8 cellular contexts compared by ENCODE assay signal in genomic region chr3:9915252-9916141, GRCh38. TPM values are rescaled to one million over a fixed set of nuclear protein-coding genes. Genes with fewer than 3 reads are reported as not detected.
DNase-seq lines count a peak whose midpoint lies in the region; TF ChIP-seq lines count a peak whose summit lies in the region.

No MANE protein-coding gene starts in this region.

- H3K27me3 ChIP-seq in mononuclear cell (ENCODE audit: insufficient read depth, low read length), result no peaks in the 10 kb centered on the region
- no peaks in the 10 kb centered on the region for H3K27me3 ChIP-seq in thyroid gland

- H3K9me3 Mint-ChIP-seq in IgD-negative memory B cell, result no peaks in the 10 kb centered on the region
- no peaks in the 10 kb centered on the region for H3K9me3 Mint-ChIP-seq in activated CD4-positive, alpha-beta T cell treated with anti-CD3 and anti-CD28 coated beads, Interleukin-2, amount 10 ng/mL, durations not matched to agents 7 days and 5 days

- H3K4me3 Mint-ChIP-seq in IgD-negative memory B cell, result peak overlapping the region; percentile 61 to 90 (median 77)
- H3K4me3 Mint-ChIP-seq in activated CD4-positive, alpha-beta T cell treated with anti-CD3 and anti-CD28 coated beads, Interleukin-2, amount 10 ng/mL, durations not matched to agents 7 days and 5 days, result peak overlapping the region; percentile 64

- H3K36me3 Mint-ChIP-seq in IgD-negative memory B cell, result peaks cover 3% of the 10 kb centered on the region
- H3K36me3 Mint-ChIP-seq in activated CD4-positive, alpha-beta T cell treated with anti-CD3 and anti-CD28 coated beads, Interleukin-2, amount 10 ng/mL, durations not matched to agents 7 days and 5 days (ENCODE audit: low read depth), result no peaks in the 10 kb centered on the region

- peak in 3 of 6 experiments; percentile 14 to 44 (median 20) for TF ChIP-seq CTCF in thyroid gland (IDR thresholded peaks at IDR 0.05)

- TF ChIP-seq POLR2A in erythroblast (IDR thresholded peaks at IDR 0.05; ENCODE audit: low read length) (peak; percentile 61), thyroid gland (IDR thresholded peaks at IDR 0.05) (peak in 1 of 2 donors; percentile 39)

- 2 to 20% methylated on average over 1 to 25 of the region's 99 CpGs for WGBS in thyroid gland, 2 donors

- CTCF ChIA-PET in activated CD4-positive, alpha-beta T cell treated with anti-CD3 and anti-CD28 coated beads, Interleukin-2, amount 10 ng/mL, durations not matched to agents 7 days and 5 days (lab: Charles Lee), result interaction anchor here (0.5 to 3.7 kb wide), 5 partner anchors 10 to 118 kb away, joined by 3 to 21 read pairs (median 19); partner anchors contain the start of gene CRELD1

- peaks cover 0 to 9% (median 7%) of the 10 kb centered on the region in 3 donors for H3K4me1 Mint-ChIP-seq in IgD-negative memory B cell
- H3K4me1 Mint-ChIP-seq in activated CD4-positive, alpha-beta T cell treated with anti-CD3 and anti-CD28 coated beads, Interleukin-2, amount 10 ng/mL, durations not matched to agents 7 days and 5 days, result peaks cover 16% of the 10 kb centered on the region

- DNase-seq in NCI-H510A treated with DMSO at 0.1 percent for 48 hours (lab: John Stamatoyannopoulos, UW), result peak; percentile 72
- no peak for DNase-seq in NCI-H510A (lab: John Stamatoyannopoulos, UW)
- peak; percentile 16 for DNase-seq in activated CD4-positive, alpha-beta T cell treated with anti-CD3 and anti-CD28 coated beads, Interleukin-2, amount 10 ng/mL, durations not matched to agents 7 days and 5 days
- DNase-seq in erythroblast (lab: John Stamatoyannopoulos, UW), result peak; percentile 78 to 83
- DNase-seq in thyroid gland, result peak; percentile 64 to 71
- no peak for DNase-seq in epidermal melanocyte (ENCODE audit: insufficient read length, low spot score)

- intact Hi-C loops in thyroid gland (cut with DNase I), result no loop called here

- no peaks in the 10 kb centered on the region for H3K9me3 ChIP-seq in mononuclear cell (ENCODE audit: low read depth, low read length)
- H3K9me3 ChIP-seq in thyroid gland, result no peaks in the 10 kb centered on the region

- peak overlapping the region; percentile 42 for H3K4me3 ChIP-seq in mononuclear cell (ENCODE audit: low read length)
- peak overlapping the region; percentile 10 to 46 (median 25) for H3K4me3 ChIP-seq in thyroid gland (replicated peaks in 1 of 3)

- POLR2A ChIA-PET in activated CD4-positive, alpha-beta T cell treated with anti-CD3 and anti-CD28 coated beads, Interleukin-2, amount 10 ng/mL, durations not matched to agents 7 days and 5 days (lab: Charles Lee), result no interaction called here

- H3K4me1 ChIP-seq in mononuclear cell (ENCODE audit: insufficient read depth, low read length) (peaks cover 40% of the 10 kb centered on the region), thyroid gland (peaks cover 29 to 33% of the 10 kb centered on the region in 2 donors)

- H3K27me3 Mint-ChIP-seq in IgD-negative memory B cell, result peaks cover 8% of the 10 kb centered on the region
- H3K27me3 Mint-ChIP-seq in activated CD4-positive, alpha-beta T cell treated with anti-CD3 and anti-CD28 coated beads, Interleukin-2, amount 10 ng/mL, durations not matched to agents 7 days and 5 days, result peaks cover 6% of the 10 kb centered on the region

- H3K27ac Mint-ChIP-seq in IgD-negative memory B cell, result no peak overlapping the region
- H3K27ac Mint-ChIP-seq in activated CD4-positive, alpha-beta T cell treated with anti-CD3 and anti-CD28 coated beads, Interleukin-2, amount 10 ng/mL, durations not matched to agents 7 days and 5 days, result no peak overlapping the region

- no peaks in the 10 kb centered on the region for H3K36me3 ChIP-seq in thyroid gland

- peak overlapping the region; percentile 15 to 74 (median 71) for H3K27ac ChIP-seq in thyroid gland

RNA-seq across cellular contexts. Expression of gene IL17RC, which starts 1.4 kb away (rescaled TPM):
- 6.7 TPM for polyA plus RNA-seq in IgD-negative memory B cell
- total RNA-seq in activated CD4-positive, alpha-beta T cell treated with anti-CD3 and anti-CD28 coated beads, Interleukin-2, amount 10 ng/mL, durations not matched to agents 7 days and 5 days, result under 1 TPM; 0.32 to 0.52 TPM
- total RNA-seq in mononuclear cell, result 2.7 TPM
- total RNA-seq in thyroid gland, result 10 to 100 TPM; 64.2 to 70.2 (median 68.0) TPM

RNA-seq across cellular contexts. Expression of gene IL17RE, which starts 12.8 kb away (rescaled TPM):
- polyA plus RNA-seq in IgD-negative memory B cell, result not detected
- 1 to 10 TPM; 1.5 to 2.7 TPM for total RNA-seq in activated CD4-positive, alpha-beta T cell treated with anti-CD3 and anti-CD28 coated beads, Interleukin-2, amount 10 ng/mL, durations not matched to agents 7 days and 5 days
- total RNA-seq in mononuclear cell (0.10 TPM), thyroid gland (1 to 10 TPM; 3.7 to 8.1 (median 6.7) TPM)

RNA-seq across cellular contexts. Expression of gene CRELD1, which starts 18.1 kb away (rescaled TPM):
- 17.7 TPM for polyA plus RNA-seq in IgD-negative memory B cell
- 10 to 100 TPM; 13.9 to 16.0 TPM for total RNA-seq in activated CD4-positive, alpha-beta T cell treated with anti-CD3 and anti-CD28 coated beads, Interleukin-2, amount 10 ng/mL, durations not matched to agents 7 days and 5 days
- total RNA-seq in mononuclear cell (7.2 TPM), thyroid gland (100 to 1,000 TPM in 2 of 4 donors, 10 to 100 TPM in 2; 57.3 to 192 (median 96.7) TPM)

RNA-seq across cellular contexts. Expression of gene JAGN1, which starts 25.1 kb away (rescaled TPM):
- polyA plus RNA-seq in IgD-negative memory B cell, result 46.4 TPM
- 10 to 100 TPM; 29.6 to 30.6 TPM for total RNA-seq in activated CD4-positive, alpha-beta T cell treated with anti-CD3 and anti-CD28 coated beads, Interleukin-2, amount 10 ng/mL, durations not matched to agents 7 days and 5 days
- 15.0 TPM for total RNA-seq in mononuclear cell
- total RNA-seq in thyroid gland, result 10 to 100 TPM; 18.9 to 37.5 (median 32.7) TPM

RNA-seq across cellular contexts. Expression of gene CIDEC, which starts 35.4 kb away (rescaled TPM):
- polyA plus RNA-seq in IgD-negative memory B cell, result 0.80 TPM
- not detected for total RNA-seq in activated CD4-positive, alpha-beta T cell treated with anti-CD3 and anti-CD28 coated beads, Interleukin-2, amount 10 ng/mL, durations not matched to agents 7 days and 5 days
- total RNA-seq in mononuclear cell (not detected), thyroid gland (1 to 10 TPM; 2.2 to 9.4 (median 3.0) TPM)

Comparison
In these comparisons a context has a peak if more than half of its experiments do, and no peak if none do; other contexts are left out.
1. DNase-seq: peak in NCI-H510A treated with DMSO at 0.1 percent for 48 hours (single experiment), activated CD4-positive, alpha-beta T cell treated with anti-CD3 and anti-CD28 coated beads, Interleukin-2, amount 10 ng/mL, durations not matched to agents 7 days and 5 days (single experiment), erythroblast (2 of 2) and thyroid gland (2 of 2); none in NCI-H510A (single experiment) and epidermal melanocyte (single experiment).
2. RNA of gene IL17RC, which starts 1.4 kb away (total RNA-seq): 64.2 to 70.2 TPM in thyroid gland; 2.7 TPM in mononuclear cell (single experiment) and 0.32 to 0.52 TPM in activated CD4-positive, alpha-beta T cell treated with anti-CD3 and anti-CD28 coated beads, Interleukin-2, amount 10 ng/mL, durations not matched to agents 7 days and 5 days; every median in the first group is over 10 times any median in the second.